ENCODE assay signal across 1 cellular context in the genomic region with DNA sequence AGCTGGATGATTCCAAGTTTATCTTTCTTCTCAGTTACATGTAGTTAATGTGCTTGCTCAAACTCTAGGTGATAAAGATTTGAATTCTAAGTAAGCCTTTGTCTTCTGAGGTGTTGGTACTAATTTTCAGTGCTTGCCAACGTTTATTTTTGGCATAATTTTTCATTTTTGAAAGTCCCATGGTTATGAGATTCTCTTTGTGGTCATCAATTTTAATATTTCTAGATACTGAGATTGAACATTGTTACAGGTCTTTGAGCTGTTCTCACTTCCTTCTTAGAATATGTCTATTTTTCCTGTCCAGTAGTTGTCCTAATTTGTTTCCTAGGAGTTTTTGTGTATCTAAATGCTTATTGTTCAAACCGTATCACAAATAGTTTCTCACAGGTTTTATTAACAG.
TF ChIP-seq lines count a peak whose summit lies in the region.

No MANE protein-coding gene starts in this region.

TF ChIP-seq in WTC11, 78 proteins besides CTCF, POLR2A, EP300 and RAD21 (continued from another document):
- TF ChIP-seq, protein P1, sequence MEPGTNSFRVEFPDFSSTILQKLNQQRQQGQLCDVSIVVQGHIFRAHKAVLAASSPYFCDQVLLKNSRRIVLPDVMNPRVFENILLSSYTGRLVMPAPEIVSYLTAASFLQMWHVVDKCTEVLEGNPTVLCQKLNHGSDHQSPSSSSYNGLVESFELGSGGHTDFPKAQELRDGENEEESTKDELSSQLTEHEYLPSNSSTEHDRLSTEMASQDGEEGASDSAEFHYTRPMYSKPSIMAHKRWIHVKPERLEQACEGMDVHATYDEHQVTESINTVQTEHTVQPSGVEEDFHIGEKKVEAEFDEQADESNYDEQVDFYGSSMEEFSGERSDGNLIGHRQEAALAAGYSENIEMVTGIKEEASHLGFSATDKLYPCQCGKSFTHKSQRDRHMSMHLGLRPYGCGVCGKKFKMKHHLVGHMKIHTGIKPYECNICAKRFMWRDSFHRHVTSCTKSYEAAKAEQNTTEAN (CRISPR knock-in tag; IDR thresholded peaks at IDR 0.05) = no peak
- TF ChIP-seq ZNF396 (CRISPR knock-in tag; IDR thresholded peaks at IDR 0.05; ENCODE audit: borderline replicate concordance) = no peak
- TF ChIP-seq NFATC4 (CRISPR knock-in tag; IDR thresholded peaks at IDR 0.05) = no peak
- TF ChIP-seq NR3C1 (CRISPR knock-in tag; conservative IDR thresholded peaks at IDR 0.05; ENCODE audit: low read depth) = no peak
- no peak for TF ChIP-seq ZNF263 (CRISPR knock-in tag; IDR thresholded peaks at IDR 0.05; ENCODE audit: low read depth)
- no peak for TF ChIP-seq ZNF138 (CRISPR knock-in tag; conservative IDR thresholded peaks at IDR 0.05)
